In the genomic region with DNA sequence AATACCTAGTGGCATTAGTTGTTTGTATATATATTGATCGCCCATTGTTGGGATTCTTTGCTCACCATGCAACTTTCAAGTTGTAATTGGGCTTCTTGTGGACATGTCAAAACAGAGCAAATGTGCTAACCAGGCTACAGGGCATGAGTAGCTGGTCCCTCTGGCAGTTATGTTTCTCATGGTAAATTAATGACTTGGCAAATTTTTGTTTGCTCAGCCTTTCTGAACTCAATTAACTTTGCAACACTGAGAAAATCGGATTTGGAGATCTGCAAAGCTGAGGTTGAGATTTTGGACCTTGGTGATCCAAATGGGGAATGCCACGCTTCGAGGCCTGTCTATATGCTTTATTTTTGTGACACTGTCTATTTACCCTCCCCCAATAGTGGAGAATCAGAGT, we compare ENCODE assay signal across 34 cellular contexts.
"Had no signal": no experiment of that assay in that cellular context is flagged by ENCODE, and none has a peak within 500 bp of the region (broad histone marks: within the 10 kb centered on the region; RNA-seq: fewer than 3 reads in every experiment).

No MANE protein-coding gene starts in this region.

- H3K4me3 ChIP-seq: MG63 had no signal

- H3K9me3 ChIP-seq: MG63 had no signal

- H3K27me3 ChIP-seq: MG63 had no signal

- DNase-seq: Karpas-422, Kasumi-1, MG63, MM.1S, MV-4-11, NCI-H1048, NCI-H1092, NCI-H1092 treated with DMSO at 0.1 percent for 48 hours, NCI-H1105, NCI-H1105 treated with DMSO at 0.1 percent for 48 hours, NCI-H1417, NCI-H1417 treated with DMSO at 0.1 percent for 48 hours, NCI-H1436, NCI-H1436 treated with DMSO at 0.1 percent for 48 hours, NCI-H146, NCI-H1694, NCI-H1694 treated with DMSO at 0.1 percent for 48 hours, NCI-H187, NCI-H187 treated with DMSO at 0.1 percent for 48 hours, NCI-H1930, NCI-H2029, NCI-H2029 treated with DMSO at 0.1 percent for 48 hours, NCI-H2081, NCI-H2081 treated with DMSO at 0.1 percent for 48 hours, NCI-H2107, NCI-H2171, NCI-H2171 treated with DMSO at 0.1 percent for 48 hours, NCI-H2227 treated with DMSO at 0.1 percent for 48 hours, NCI-H226, NCI-H446, NCI-H446 treated with DMSO at 0.1 percent for 48 hours, NCI-H510A, NCI-H510A treated with DMSO at 0.1 percent for 48 hours, NCI-H524 had no signal

- H3K36me3 ChIP-seq: MG63 had no signal
